1 cellular context compared by ENCODE assay signal in the genomic region with DNA sequence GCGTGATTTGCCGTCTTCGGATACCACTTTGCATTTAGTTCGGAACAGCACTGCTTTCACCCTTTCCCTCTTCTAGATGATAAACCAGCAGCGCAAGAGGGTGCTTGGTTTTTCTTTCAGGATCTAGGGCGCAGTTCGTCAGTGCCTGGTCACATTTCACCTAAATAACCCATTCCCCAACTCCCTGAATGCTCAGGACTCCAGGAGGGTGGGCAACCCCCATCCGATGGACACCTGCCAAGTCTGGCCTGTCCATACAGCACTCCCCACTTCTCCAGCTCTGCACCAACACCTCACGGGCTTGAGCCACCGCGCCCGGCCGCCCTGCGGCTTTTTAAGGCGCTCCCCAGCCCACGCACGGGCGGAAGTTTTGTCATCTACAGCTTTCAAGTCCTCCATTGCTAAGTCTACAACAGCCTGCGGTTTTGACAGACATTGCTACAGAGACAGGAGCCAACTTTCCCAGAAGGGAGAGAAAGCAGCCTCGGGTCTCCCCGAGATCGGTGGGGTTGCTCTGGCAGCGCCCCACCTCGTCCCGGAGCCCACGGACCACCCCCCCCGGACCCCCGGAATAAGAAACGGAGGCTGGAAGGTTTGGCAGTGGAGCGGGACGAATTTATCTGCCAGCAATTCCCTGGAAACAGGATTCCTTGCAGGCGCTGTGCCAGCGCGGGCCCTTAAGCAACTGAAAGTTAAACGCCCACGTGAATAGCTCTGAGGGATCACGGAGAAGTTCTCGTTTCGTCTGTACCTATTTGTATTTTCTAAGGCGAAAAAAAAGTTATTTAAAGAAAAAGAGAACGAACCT.
TF ChIP-seq lines count a peak whose summit lies in the region.

No MANE protein-coding gene starts in this region.

TF ChIP-seq in endothelial cell of umbilical vein, 7 proteins besides CTCF, POLR2A, EP300 and RAD21:
- TF ChIP-seq GATA2 (IDR thresholded peaks at IDR 0.05; ENCODE audit: insufficient read depth, insufficient read length, low read depth, low read length) (no peak), EZH2 (IDR thresholded peaks at IDR 0.05; ENCODE audit: borderline replicate concordance, low read depth, low read length, severe bottlenecking) (peak; percentile 57)
